In genomic region chr5:17978954-17979353, GRCh38 we compare ENCODE assay signal across 3 cellular contexts.
A peak's percentile ranks its signal among the peaks of the same experiment; 100 is the strongest.
TF ChIP-seq lines count a peak whose summit lies in the region.

No MANE protein-coding gene starts in this region.

TF ChIP-seq in A549, 52 proteins besides CTCF, POLR2A, EP300 and RAD21 (continued from another document):
- TF ChIP-seq MAFK (IDR thresholded peaks at IDR 0.05; ENCODE audit: partially characterized antibody) (peak; percentile 68), JUNB (IDR thresholded peaks at IDR 0.05) (no peak)

TF ChIP-seq in IMR-90, 13 proteins besides CTCF, POLR2A, EP300 and RAD21:
- TF ChIP-seq ELK1 (IDR thresholded peaks at IDR 0.05; ENCODE audit: borderline replicate concordance, low read depth, low read length) (no peak), CHD1 (IDR thresholded peaks at IDR 0.05; ENCODE audit: low read depth, low read length) (no peak), USF2 (IDR thresholded peaks at IDR 0.05; ENCODE audit: low read depth, low read length) (no peak), CEBPB (IDR thresholded peaks at IDR 0.05; ENCODE audit: low read depth, low read length) (no peak), MXI1 (IDR thresholded peaks at IDR 0.05; ENCODE audit: borderline replicate concordance, low read depth, low read length) (no peak), RCOR1 (IDR thresholded peaks at IDR 0.05; ENCODE audit: insufficient replicate concordance, low read length) (no peak), MAFK (IDR thresholded peaks at IDR 0.05; ENCODE audit: low read depth, low read length) (0 out of 2 replicates have a peak, but pooled peaks have one; percentile 9), RFX5 (IDR thresholded peaks at IDR 0.05; ENCODE audit: low read depth, low read length) (no peak)

TF ChIP-seq in K562, 482 proteins besides CTCF, POLR2A, EP300 and RAD21:
- no peak for TF ChIP-seq RERE (CRISPR knock-in tag; IDR thresholded peaks at IDR 0.05; ENCODE audit: borderline replicate concordance)
- peak; percentile 24; the same call in 1 of the 2 replicates for TF ChIP-seq C11orf30 (IDR thresholded peaks at IDR 0.05; ENCODE audit: low read depth)
- no peak for TF ChIP-seq VEZF1 (CRISPR knock-in tag; IDR thresholded peaks at IDR 0.05)
- no peak for TF ChIP-seq CTBP1 (IDR thresholded peaks at IDR 0.05; ENCODE audit: borderline replicate concordance)
- TF ChIP-seq ZBTB34 (CRISPR knock-in tag; IDR thresholded peaks at IDR 0.05), result no peak
- TF ChIP-seq ATF2 (CRISPR knock-in tag; IDR thresholded peaks at IDR 0.05), result no peak
- no peak for TF ChIP-seq MCM3 (IDR thresholded peaks at IDR 0.05)
- no peak for TF ChIP-seq CBX8 (IDR thresholded peaks at IDR 0.05; ENCODE audit: borderline replicate concordance, extremely low read depth, low read depth, low read length, poor library complexity, severe bottlenecking)
- TF ChIP-seq NR1H2 (CRISPR knock-in tag; IDR thresholded peaks at IDR 0.05), result no peak
- TF ChIP-seq USF2 (CRISPR knock-in tag; IDR thresholded peaks at IDR 0.05), result no peak
- TF ChIP-seq SNAPC5 (CRISPR knock-in tag; IDR thresholded peaks at IDR 0.05), result no peak
- peak; percentile 65 for TF ChIP-seq ZNF316 (IDR thresholded peaks at IDR 0.05)
- no peak for TF ChIP-seq CLOCK (CRISPR knock-in tag; IDR thresholded peaks at IDR 0.05; ENCODE audit: borderline replicate concordance)
- peak; percentile 34; the same call in 1 of the 2 replicates for TF ChIP-seq MAFG (tag; conservative IDR thresholded peaks at IDR 0.05)
- peak; percentile 20; the same call in 1 of the 2 replicates for TF ChIP-seq MAFF (IDR thresholded peaks at IDR 0.05; ENCODE audit: low read length)
